1 cellular context compared by ENCODE assay signal in genomic region chr3:188590556-188590955, GRCh38.
TF ChIP-seq lines count a peak whose summit lies in the region.

No MANE protein-coding gene starts in this region.

TF ChIP-seq in SK-N-SH treated with all-trans-retinoic acid at 6 μM for 48 hours, 23 proteins besides CTCF, POLR2A, EP300 and RAD21 (continued from another document):
- TF ChIP-seq BACH2 (CRISPR knock-in tag; IDR thresholded peaks at IDR 0.05; ENCODE audit: borderline replicate concordance), result no peak
- TF ChIP-seq TOX (CRISPR knock-in tag; IDR thresholded peaks at IDR 0.05; ENCODE audit: borderline replicate concordance), result no peak
